ENCODE assay signal across 8 cellular contexts in the genomic region with DNA sequence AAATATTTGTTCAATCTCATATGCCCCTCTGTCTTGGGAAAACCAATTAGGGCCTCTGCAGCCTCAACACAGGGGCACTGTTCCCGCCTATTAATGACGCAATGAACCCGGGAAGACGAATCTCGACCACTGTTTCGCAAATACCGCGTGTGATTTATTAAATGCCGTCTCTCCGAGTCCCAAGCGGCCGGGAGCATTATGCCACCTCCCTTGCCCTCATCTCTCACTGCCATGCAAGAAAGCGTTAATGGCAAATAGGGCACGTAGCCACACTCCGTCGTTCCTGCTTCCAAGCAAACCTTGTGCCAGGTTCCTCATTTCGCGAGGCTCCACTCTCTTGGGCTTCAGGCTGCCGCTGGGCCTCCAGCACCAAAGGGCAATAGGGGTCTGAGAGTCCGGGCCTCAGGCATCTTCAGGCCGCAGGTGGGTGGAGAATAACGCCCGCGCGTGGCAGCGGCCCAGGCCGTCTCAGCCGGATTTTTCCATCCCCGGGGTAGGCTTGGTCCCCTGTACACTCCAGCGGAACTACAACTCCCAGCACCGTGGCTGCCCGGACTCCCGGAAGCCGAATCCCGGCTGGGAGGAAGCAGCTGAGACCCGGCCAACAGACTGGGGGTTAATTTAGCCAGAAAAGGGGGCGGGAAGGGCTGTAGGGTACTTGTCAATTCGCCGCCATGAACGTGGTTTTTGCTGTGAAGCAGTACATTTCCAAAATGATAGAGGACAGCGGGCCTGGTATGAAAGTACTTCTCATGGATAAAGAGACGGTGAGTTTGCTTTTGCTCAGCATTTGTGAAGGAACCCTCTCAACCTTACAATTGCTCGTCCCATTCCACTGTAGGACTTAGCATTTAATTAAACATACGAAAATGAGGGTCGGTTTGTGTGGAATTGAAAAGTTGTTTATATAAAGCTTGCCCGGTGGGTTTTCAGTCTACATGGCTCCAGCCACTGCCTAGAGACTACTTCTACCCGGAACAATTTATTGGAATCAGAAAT. TPM values are rescaled to one million over a fixed set of nuclear protein-coding genes. Genes with fewer than 3 reads are reported as not detected.
DNase-seq lines count a peak whose midpoint lies in the region; ATAC-seq, FAIRE-seq and TF ChIP-seq lines count a peak whose summit lies in the region.

A gene with protein sequence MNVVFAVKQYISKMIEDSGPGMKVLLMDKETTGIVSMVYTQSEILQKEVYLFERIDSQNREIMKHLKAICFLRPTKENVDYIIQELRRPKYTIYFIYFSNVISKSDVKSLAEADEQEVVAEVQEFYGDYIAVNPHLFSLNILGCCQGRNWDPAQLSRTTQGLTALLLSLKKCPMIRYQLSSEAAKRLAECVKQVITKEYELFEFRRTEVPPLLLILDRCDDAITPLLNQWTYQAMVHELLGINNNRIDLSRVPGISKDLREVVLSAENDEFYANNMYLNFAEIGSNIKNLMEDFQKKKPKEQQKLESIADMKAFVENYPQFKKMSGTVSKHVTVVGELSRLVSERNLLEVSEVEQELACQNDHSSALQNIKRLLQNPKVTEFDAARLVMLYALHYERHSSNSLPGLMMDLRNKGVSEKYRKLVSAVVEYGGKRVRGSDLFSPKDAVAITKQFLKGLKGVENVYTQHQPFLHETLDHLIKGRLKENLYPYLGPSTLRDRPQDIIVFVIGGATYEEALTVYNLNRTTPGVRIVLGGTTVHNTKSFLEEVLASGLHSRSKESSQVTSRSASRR (plus strand): TSS at position 593 of the 999 bp plus-strand sequence. CDS start 82 bp downstream, at position 675.

- peaks cover 12% of the 10 kb centered on the region for H3K36me3 Mint-ChIP-seq in activated T-helper 1 cell treated with anti-CD3 and anti-CD28 coated beads, Interleukin-12 subunit alpha, Interleukin-12 subunit beta, Interleukin-2, Interleukin-4 antibody, amounts not matched to agents 30 ng/mL and 10 ng/mL and 1 ng/mL, durations not matched to agents 14 hours and 24 hours and 36 hours (ENCODE audit: low read depth)
- peaks cover 0 to 18% (median 5%) of the 10 kb centered on the region in 3 donors for H3K36me3 Mint-ChIP-seq in naive thymus-derived CD8-positive, alpha-beta T cell

- H3K4me2 ChIP-seq in fibroblast of lung (ENCODE audit: extremely low read depth, insufficient read depth, low read length): peak within 1 kb of the TSS; percentile 98

- no peaks in the 10 kb centered on the region for H3K9me3 Mint-ChIP-seq in activated T-helper 1 cell treated with anti-CD3 and anti-CD28 coated beads, Interleukin-12 subunit alpha, Interleukin-12 subunit beta, Interleukin-2, Interleukin-4 antibody, amounts not matched to agents 30 ng/mL and 10 ng/mL and 1 ng/mL, durations not matched to agents 14 hours and 24 hours and 36 hours
- H3K9me3 Mint-ChIP-seq in naive thymus-derived CD8-positive, alpha-beta T cell: no peaks in the 10 kb centered on the region

- peak within 1 kb of the TSS; percentile 83 for H3K9ac ChIP-seq in fibroblast of lung (ENCODE audit: insufficient read depth, low read length)

- peak; percentile 0 to 17 for TF ChIP-seq CTCF in fibroblast of lung (conservative IDR thresholded peaks at IDR 0.05 in 1 of 2, IDR thresholded peaks at IDR 0.05 in 1 of 2; ENCODE audit: low read depth in 1 of 2, low read length in 2 of 2)

- FAIRE-seq in RCC 7860 (lab: Jason Lieb, UNC): no peak

- H3K9me3 ChIP-seq in KOPT-K1 (ENCODE audit: insufficient read depth, low read length, poor library complexity, severe bottlenecking): no peaks in the 10 kb centered on the region
- no peaks in the 10 kb centered on the region for H3K9me3 ChIP-seq in fibroblast of lung (ENCODE audit: control insufficient read depth, insufficient read depth, low read depth, low read length)

- H3K4me1 Mint-ChIP-seq in activated T-helper 1 cell treated with anti-CD3 and anti-CD28 coated beads, Interleukin-12 subunit alpha, Interleukin-12 subunit beta, Interleukin-2, Interleukin-4 antibody, amounts not matched to agents 30 ng/mL and 10 ng/mL and 1 ng/mL, durations not matched to agents 14 hours and 24 hours and 36 hours (ENCODE audit: low read depth): peaks cover 45% of the 10 kb centered on the region
- H3K4me1 Mint-ChIP-seq in naive thymus-derived CD8-positive, alpha-beta T cell: peaks cover 20 to 41% (median 32%) of the 10 kb centered on the region in 4 donors

- no peaks in the 10 kb centered on the region for H3K27me3 ChIP-seq in fibroblast of lung (ENCODE audit: control insufficient read depth, insufficient read depth, low read length)

- H3K27ac ChIP-seq in KOPT-K1 (ENCODE audit: low read depth, low read length, poor library complexity, severe bottlenecking) (peak within 1 kb of the TSS; percentile 89), fibroblast of lung (ENCODE audit: insufficient read depth, low read length) (peak within 1 kb of the TSS; percentile 91)

- POLR2A ChIA-PET in naive thymus-derived CD8-positive, alpha-beta T cell (lab: Charles Lee): interaction anchor here (0.6 to 2.8 kb wide), 9 partner anchors 57 to 293 kb away, joined by 3 to 13 read pairs (median 5); partner anchors contain the start of genes OTUD7B, PLEKHO1 and SF3B4

- H3K36me3 ChIP-seq in KOPT-K1 (ENCODE audit: insufficient read depth, low read length) (peaks cover 28% of the 10 kb centered on the region), fibroblast of lung (ENCODE audit: control insufficient read depth, insufficient read depth, low read length) (peaks cover 2% of the 10 kb centered on the region)

- intact Hi-C loops in activated T-helper 1 cell treated with anti-CD3 and anti-CD28 coated beads, Interleukin-12 subunit alpha, Interleukin-12 subunit beta, Interleukin-2, Interleukin-4 antibody, amounts not matched to agents 30 ng/mL and 10 ng/mL and 1 ng/mL, durations not matched to agents 14 hours and 24 hours and 36 hours (cut with micrococcal nuclease): loop anchor here (1.0 to 5.0 kb wide), 8 partner anchors 57 to 254 kb away; partner anchors contain the start of genes ANP32E, OTUD7B, PLEKHO1 and PRPF3

- peak; percentile 84 for ATAC-seq in GM21717 (IDR thresholded peaks at IDR 0.05; ENCODE audit: unreplicated experiment)
- peak; percentile 92 to 93 for ATAC-seq in naive thymus-derived CD8-positive, alpha-beta T cell

- no peaks in the 10 kb centered on the region for H4K20me1 ChIP-seq in fibroblast of lung (ENCODE audit: control insufficient read depth, extremely low read depth, insufficient read depth, low read length)

- peak within 1 kb of the TSS; percentile 97 for H3K4me3 Mint-ChIP-seq in activated T-helper 1 cell treated with anti-CD3 and anti-CD28 coated beads, Interleukin-12 subunit alpha, Interleukin-12 subunit beta, Interleukin-2, Interleukin-4 antibody, amounts not matched to agents 30 ng/mL and 10 ng/mL and 1 ng/mL, durations not matched to agents 14 hours and 24 hours and 36 hours
- H3K4me3 Mint-ChIP-seq in naive thymus-derived CD8-positive, alpha-beta T cell: peak within 1 kb of the TSS; percentile 87 to 97 (median 94)

- H3K4me1 ChIP-seq in fibroblast of lung (ENCODE audit: control insufficient read depth, extremely low read depth, insufficient read depth, low read length): peaks cover 4% of the 10 kb centered on the region

- H3K27ac Mint-ChIP-seq in activated T-helper 1 cell treated with anti-CD3 and anti-CD28 coated beads, Interleukin-12 subunit alpha, Interleukin-12 subunit beta, Interleukin-2, Interleukin-4 antibody, amounts not matched to agents 30 ng/mL and 10 ng/mL and 1 ng/mL, durations not matched to agents 14 hours and 24 hours and 36 hours: peak within 1 kb of the TSS; percentile 98
- H3K27ac Mint-ChIP-seq in naive thymus-derived CD8-positive, alpha-beta T cell: peak within 1 kb of the TSS; percentile 88 to 96 (median 94)

- H3K4me3 ChIP-seq in fibroblast of lung (replicated peaks in 1 of 4; ENCODE audit: control extremely low read depth in 1 of 4, insufficient read depth in 1 of 4, low read depth in 3 of 4, low read length in 4 of 4): peak within 1 kb of the TSS; percentile 48 to 97 (median 84)

- H2AFZ ChIP-seq in fibroblast of lung (ENCODE audit: low read length): peak within 1 kb of the TSS; percentile 99

- DNase-seq in DMS153 treated with DMSO at 0.1 percent for 48 hours (lab: John Stamatoyannopoulos, UW; ENCODE audit: unreplicated experiment) (peak; percentile 90), RCC 7860 (ENCODE audit: low spot score) (peak; percentile 74), fibroblast of lung (ENCODE audit: low read depth in 2 of 2) (peak; percentile 93)
- peak; percentile 83 for DNase-seq in activated T-helper 1 cell treated with anti-CD3 and anti-CD28 coated beads, Interleukin-12 subunit alpha, Interleukin-12 subunit beta, Interleukin-2, Interleukin-4 antibody, amounts not matched to agents 30 ng/mL and 10 ng/mL and 1 ng/mL, durations not matched to agents 14 hours and 24 hours and 36 hours (ENCODE audit: low spot score)
- peak; percentile 56 to 86 (median 68) for DNase-seq in naive thymus-derived CD8-positive, alpha-beta T cell
- peak; percentile 30 to 72 (median 60) for DNase-seq in stimulated activated naive CD4-positive, alpha-beta T cell (lab: John Stamatoyannopoulos, UW)

- H3K79me2 ChIP-seq in fibroblast of lung (ENCODE audit: control insufficient read depth, insufficient read depth, low read length): peaks cover 12% of the 10 kb centered on the region

- peaks cover 4% of the 10 kb centered on the region for H3K27me3 Mint-ChIP-seq in activated T-helper 1 cell treated with anti-CD3 and anti-CD28 coated beads, Interleukin-12 subunit alpha, Interleukin-12 subunit beta, Interleukin-2, Interleukin-4 antibody, amounts not matched to agents 30 ng/mL and 10 ng/mL and 1 ng/mL, durations not matched to agents 14 hours and 24 hours and 36 hours (ENCODE audit: insufficient read depth)
- no peaks in the 10 kb centered on the region for H3K27me3 Mint-ChIP-seq in naive thymus-derived CD8-positive, alpha-beta T cell

RNA-seq across cellular contexts. Expression of the gene that starts here (rescaled TPM):
- total RNA-seq in activated T-helper 1 cell treated with anti-CD3 and anti-CD28 coated beads, Interleukin-12 subunit alpha, Interleukin-12 subunit beta, Interleukin-2, Interleukin-4 antibody, amounts not matched to agents 30 ng/mL and 10 ng/mL and 1 ng/mL, durations not matched to agents 14 hours and 24 hours and 36 hours: 25.9 and 30.2 TPM in 2 replicates
- 30.6 and 42.6 TPM in 2 replicates for total RNA-seq in fibroblast of lung
- 43.2 and 50.0 TPM in 2 replicates for polyA plus RNA-seq in fibroblast of lung
- polyA plus RNA-seq in fibroblast of lung (2012): 29.4 and 38.6 TPM in 2 replicates
- 8.7 and 9.9 TPM in 2 replicates for polyA minus RNA-seq in fibroblast of lung (ENCODE audit: low replicate concordance)
- 10 to 100 TPM; 34.1 to 39.8 TPM for total RNA-seq in naive thymus-derived CD8-positive, alpha-beta T cell
- polyA plus RNA-seq in naive thymus-derived CD8-positive, alpha-beta T cell: 10 to 100 TPM; 21.8 to 29.9 (median 27.8) TPM

Comparison
In these comparisons a context has a peak if more than half of its experiments do, and no peak if none do; other contexts are left out.
1. Peak in every context shown above with its lines: DNase-seq, ATAC-seq, H3K4me3 ChIP-seq and H3K27ac ChIP-seq.